Comparison of ENCODE assay signal across 24 cellular contexts in genomic region chr3:119356646-119357045, GRCh38.
A peak's percentile ranks its signal among the peaks of the same experiment; 100 is the strongest.
DNase-seq lines count a peak whose midpoint lies in the region; ATAC-seq, FAIRE-seq and TF ChIP-seq lines count a peak whose summit lies in the region.
"Had no signal": no experiment of that assay in that cellular context is flagged by ENCODE, and none has a peak within 500 bp of the region (broad histone marks: within the 10 kb centered on the region; RNA-seq: fewer than 3 reads in every experiment).

No MANE protein-coding gene starts in this region.

- BruUV-seq in GM12878 (replicated peaks; lab: Mats Ljungman, UMichigan) (no TSS peak), PC-3 (replicated peaks; lab: Mats Ljungman, UMichigan) (no TSS peak)

- H2BK5ac ChIP-seq in mesendoderm (ENCODE audit: low read length), result no peak overlapping the region

- TF ChIP-seq CTCF in GM12878 (IDR thresholded peaks at IDR 0.05 in 2 of 3, conservative IDR thresholded peaks at IDR 0.05 in 1 of 3; ENCODE audit: control insufficient read depth in 2 of 3, extremely low read depth in 1 of 3, insufficient read depth in 1 of 3, low read depth in 3 of 3, low read length in 3 of 3) (no peak), PC-3 (conservative IDR thresholded peaks at IDR 0.05; ENCODE audit: low read depth, low read length) (no peak)

- ATAC-seq in GM12878 (no peak), PC-3 (no peak)
- ATAC-seq: gastrocnemius medialis, WTC11 had no signal

- no peak overlapping the region for H3K18ac ChIP-seq in mesendoderm (ENCODE audit: low read length)

- peak overlapping the region; percentile 74; the same call in 1 of the 2 replicates for H3K4me2 ChIP-seq in GM12878 (ENCODE audit: control insufficient read depth, insufficient read depth)
- H3K4me2 ChIP-seq in PC-3 (ENCODE audit: low read length), result no peak overlapping the region
- no peak overlapping the region for H3K4me2 ChIP-seq in mesendoderm (ENCODE audit: low read length)

- no peak overlapping the region for H3K4ac ChIP-seq in mesendoderm (ENCODE audit: low read depth, low read length)

- H3K79me1 ChIP-seq in mesendoderm (ENCODE audit: low read length), result peaks cover 2% of the 10 kb centered on the region

- H3K23ac ChIP-seq in mesendoderm (ENCODE audit: low read length), result no peak overlapping the region

- TF ChIP-seq RAD21 in GM12878 (IDR thresholded peaks at IDR 0.05; ENCODE audit: insufficient read depth, low read depth, low read length), result no peak

- H3K79me2 ChIP-seq in GM12878 (ENCODE audit: control insufficient read depth, insufficient read depth, low read length) (peaks cover 4% of the 10 kb centered on the region), PC-3 (ENCODE audit: low read length) (no peaks in the 10 kb centered on the region), mesendoderm (ENCODE audit: control insufficient read depth, insufficient read depth, low read length) (no peaks in the 10 kb centered on the region)

- CTCF ChIA-PET in GM12878 (lab: Yijun Ruan, JAX) (no interaction called here), PC-3 (lab: Charles Lee) (no interaction called here)

- H3F3A ChIP-seq in PC-3 (ENCODE audit: low read length, unreplicated experiment), result no peaks in the 10 kb centered on the region

- peak; percentile 47 for DNase-seq in EH (ENCODE audit: low read depth)
- DNase-seq in GM12878 (ENCODE audit: low read depth, low spot score), result no peak
- peak; percentile 41 for DNase-seq in iris pigment epithelial cell (ENCODE audit: low read depth)
- no peak for DNase-seq in PC-3
- DNase-seq in mesendoderm, result no peak
- no peak for DNase-seq in NCI-H748 treated with DMSO at 0.1 percent for 48 hours (lab: John Stamatoyannopoulos, UW)
- DNase-seq: activated CD4-positive, alpha-beta T cell treated with anti-CD3 and anti-CD28 coated beads, Interleukin-2, amount 50 U/mL, for 4 hours; C1 segment of cervical spinal cord; effector memory CD4-positive, alpha-beta T cell; erythroblast; gastrocnemius medialis; NCI-H1105; NCI-H2081; NCI-H345; NCI-H774; stimulated activated CD4-positive, alpha-beta T cell treated with anti-CD3 and anti-CD28 coated beads, Interleukin-1b, Interleukin-23, amount 100 ng/mL, for 48 hours; substantia nigra; SW 1271 had no signal

- H3K9ac ChIP-seq in GM12878 (ENCODE audit: control insufficient read depth, insufficient read depth, low read length) (no peak overlapping the region), subcutaneous abdominal adipose tissue (ENCODE audit: low read length in 5 of 5) (no peak overlapping the region), PC-3 (ENCODE audit: low read length) (no peak overlapping the region), mesendoderm (ENCODE audit: low read length) (no peak overlapping the region)

- H3K27me3 ChIP-seq in GM12878 (replicated peaks in 1 of 2; ENCODE audit: control insufficient read depth in 2 of 2, insufficient read depth in 2 of 2, low read length in 1 of 2) (no peaks in the 10 kb centered on the region), subcutaneous abdominal adipose tissue (ENCODE audit: control insufficient read depth in 5 of 5, insufficient read depth in 4 of 5, low read length in 5 of 5) (no peaks in the 10 kb centered on the region), PC-3 (ENCODE audit: low read length) (no peaks in the 10 kb centered on the region), mesendoderm (ENCODE audit: insufficient read depth, low read length, poor library complexity) (no peaks in the 10 kb centered on the region)
- H3K27me3 ChIP-seq: gastrocnemius medialis had no signal

- H3K9me3 ChIP-seq in GM12878 (replicated peaks; ENCODE audit: control insufficient read depth, insufficient read depth, low read length) (no peaks in the 10 kb centered on the region), subcutaneous abdominal adipose tissue (ENCODE audit: control insufficient read depth in 5 of 5, low read length in 5 of 5) (no peaks in the 10 kb centered on the region), PC-3 (ENCODE audit: low read length) (no peaks in the 10 kb centered on the region)
- H3K9me3 ChIP-seq: gastrocnemius medialis had no signal

- H2BK120ac ChIP-seq in mesendoderm (ENCODE audit: low read depth, low read length), result no peak overlapping the region

- no peak for TF ChIP-seq POLR2A in GM12878 (IDR thresholded peaks at IDR 0.05; ENCODE audit: low read depth, low read length)

- no peak overlapping the region for H4K8ac ChIP-seq in mesendoderm (ENCODE audit: low read depth, low read length)

- no peaks in the 10 kb centered on the region for H3K36me3 ChIP-seq in GM12878 (ENCODE audit: control insufficient read depth in 2 of 2, insufficient read depth in 2 of 2, low read length in 1 of 2)
- peaks cover 0 to under 1% (median 0%) of the 10 kb centered on the region in 5 donors for H3K36me3 ChIP-seq in subcutaneous abdominal adipose tissue (ENCODE audit: control insufficient read depth in 5 of 5, insufficient read depth in 5 of 5, low read length in 5 of 5)
- H3K36me3 ChIP-seq in PC-3 (ENCODE audit: low read depth, low read length), result no peaks in the 10 kb centered on the region
- H3K36me3 ChIP-seq in mesendoderm (ENCODE audit: control insufficient read depth, insufficient read depth, low read length), result no peaks in the 10 kb centered on the region
- H3K36me3 ChIP-seq: gastrocnemius medialis had no signal

- peaks cover 33% of the 10 kb centered on the region for H3K4me1 ChIP-seq in GM12878 (ENCODE audit: control insufficient read depth, insufficient read depth, low read length)
- H3K4me1 ChIP-seq in subcutaneous abdominal adipose tissue (ENCODE audit: control insufficient read depth in 5 of 5, insufficient read depth in 5 of 5, low read length in 5 of 5), result peaks cover 4 to 48% (median 36%) of the 10 kb centered on the region in 5 donors
- H3K4me1 ChIP-seq in PC-3 (ENCODE audit: insufficient read depth, low read length), result no peaks in the 10 kb centered on the region
- peaks cover 30% of the 10 kb centered on the region for H3K4me1 ChIP-seq in mesendoderm (ENCODE audit: control insufficient read depth, low read depth, low read length)

- POLR2A ChIA-PET in GM12878 (lab: Charles Lee), result no interaction called here
- POLR2A ChIA-PET in PC-3 (lab: Charles Lee; ENCODE audit: unreplicated experiment), result no interaction called here

- FAIRE-seq in GM12878 (lab: Jason Lieb, UNC), result no peak
- FAIRE-seq: colon, D721Med, GM19239 had no signal

- H2AFZ ChIP-seq in GM12878 (ENCODE audit: control insufficient read depth, low read depth, low read length) (no peak overlapping the region), PC-3 (ENCODE audit: low read length) (no peak overlapping the region)

- no peak for TF ChIP-seq EP300 in GM12878 (IDR thresholded peaks at IDR 0.05; ENCODE audit: borderline replicate concordance in 1 of 2, control insufficient read depth in 1 of 2, low read depth in 2 of 2, low read length in 2 of 2)

- intact Hi-C loops in GM12878 (cut with micrococcal nuclease; ENCODE audit: unreplicated experiment) (no loop called here), PC-3 (cut with micrococcal nuclease) (no loop called here)

- H3K4me3 ChIP-seq in GM12878 (no peak overlapping the region), subcutaneous abdominal adipose tissue (ENCODE audit: low read depth in 1 of 5, low read length in 5 of 5) (no peak overlapping the region), PC-3 (ENCODE audit: low read length) (no peak overlapping the region), mesendoderm (ENCODE audit: low read length) (no peak overlapping the region)
- H3K4me3 ChIP-seq: skin epidermis had no signal

- RAD21 ChIA-PET in GM12878 (lab: Charles Lee; ENCODE audit: unreplicated experiment), result interaction anchor here (1.1 to 1.2 kb wide), 2 partner anchors 14 to 116 kb away, joined by 3 to 4 read pairs; partner anchors contain the start of gene B4GALT4

- in situ Hi-C loops in GM12878 (cut with MboI), result no loop called here

- H3K9me2 ChIP-seq in PC-3 (replicated peaks; ENCODE audit: low read length), result no peaks in the 10 kb centered on the region

- no peak overlapping the region for H2BK15ac ChIP-seq in mesendoderm (replicated peaks; ENCODE audit: low read depth)

- SMC1A ChIA-PET in GM12878 (lab: Charles Lee; ENCODE audit: uncharacterized antibody, unreplicated experiment), result interaction anchor here (0.7 to 1.7 kb wide), 4 partner anchors 18 to 324 kb away, joined by 3 to 5 read pairs (median 4); no protein-coding TSS in a partner anchor

- H2AK5ac ChIP-seq in mesendoderm (ENCODE audit: low read length), result no peak overlapping the region

- H3K56ac ChIP-seq in mesendoderm (ENCODE audit: low read length), result no peak overlapping the region

- H4K5ac ChIP-seq in mesendoderm (ENCODE audit: low read length), result no peak overlapping the region

- no peak overlapping the region for H3K27ac ChIP-seq in GM12878 (ENCODE audit: control insufficient read depth, insufficient read depth)
- H3K27ac ChIP-seq in subcutaneous abdominal adipose tissue (ENCODE audit: low read depth, low read length), result peak overlapping the region; percentile 43
- no peak overlapping the region for H3K27ac ChIP-seq in PC-3 (ENCODE audit: low read length)
- H3K27ac ChIP-seq in mesendoderm (ENCODE audit: low read depth, low read length), result no peak overlapping the region
- H3K27ac ChIP-seq: gastrocnemius medialis, skin epidermis had no signal

- H4K20me1 ChIP-seq in GM12878 (ENCODE audit: control insufficient read depth, insufficient read depth), result no peaks in the 10 kb centered on the region; the same call in 1 of the 2 replicates
- H4K20me1 ChIP-seq in PC-3 (ENCODE audit: low read length), result no peaks in the 10 kb centered on the region

TF ChIP-seq in GM12878, 131 proteins besides CTCF, POLR2A, EP300 and RAD21:
- no peak for TF ChIP-seq RBBP5 (conservative IDR thresholded peaks at IDR 0.05)
- no peak for TF ChIP-seq BCLAF1 (IDR thresholded peaks at IDR 0.05)
- no peak for TF ChIP-seq ZNF24 (IDR thresholded peaks at IDR 0.05)

Comparison
In these comparisons a context has a peak if more than half of its experiments do, and no peak if none do; other contexts are left out.
1. DNase-seq: peak in EH (single experiment) and iris pigment epithelial cell (single experiment); none in GM12878 (single experiment), PC-3 (single experiment), mesendoderm (single experiment) and NCI-H748 treated with DMSO at 0.1 percent for 48 hours (single experiment).